24 cellular contexts compared by ENCODE assay signal in genomic region chr11:58902881-58903280, GRCh38. TPM values are rescaled to one million over a fixed set of nuclear protein-coding genes. Genes with fewer than 3 reads are reported as not detected.
"Had no signal": no experiment of that assay in that cellular context is flagged by ENCODE, and none has a peak within 500 bp of the region (broad histone marks: within the 10 kb centered on the region; RNA-seq: fewer than 3 reads in every experiment).

No MANE protein-coding gene starts in this region.

- H3K9me3 ChIP-seq: esophagus squamous epithelium, heart left ventricle, neutrophil, psoas muscle, stomach, thoracic aorta, transverse colon had no signal

- H3K9me3 Mint-ChIP-seq: effector memory CD8-positive, alpha-beta T cell; natural killer cell had no signal

- H3K4me1 Mint-ChIP-seq: natural killer cell had no signal

- H3K27ac Mint-ChIP-seq: dendritic cell treated with granulocyte-macrophage colony-stimulating factor and Interleukin-4, amounts not matched to agents 40 ng/mL and 50 ng/mL, for 4 days; effector memory CD8-positive, alpha-beta T cell; natural killer cell had no signal

- H3K4me3 ChIP-seq: esophagus squamous epithelium, heart left ventricle, psoas muscle, skin epidermis, stomach, thoracic aorta, transverse colon had no signal

- H3K27ac ChIP-seq: esophagus squamous epithelium, heart left ventricle, neutrophil, psoas muscle, skin epidermis, stomach, thoracic aorta, transverse colon had no signal

- DNase-seq: cerebellar nuclear complex; effector memory CD8-positive, alpha-beta T cell; esophagus squamous epithelium; foreskin melanocyte; heart left ventricle; hippocampal formation; kidney glomerular epithelial cell; natural killer cell; psoas muscle; retina; stimulated activated CD4-positive, alpha-beta T cell treated with anti-CD3 and anti-CD28 coated beads, Interleukin-2, amount 100 ng/mL, for 24 hours; stimulated activated naive CD4-positive, alpha-beta T cell; stomach; substantia nigra; transverse colon had no signal

- H3K36me3 Mint-ChIP-seq: natural killer cell had no signal

- H3K4me3 Mint-ChIP-seq: dendritic cell treated with granulocyte-macrophage colony-stimulating factor and Interleukin-4, amounts not matched to agents 40 ng/mL and 50 ng/mL, for 4 days; effector memory CD8-positive, alpha-beta T cell; natural killer cell had no signal

- H3K36me3 ChIP-seq: esophagus squamous epithelium, heart left ventricle, neutrophil, stomach, thoracic aorta, transverse colon had no signal

- ATAC-seq: effector memory CD8-positive, alpha-beta T cell; heart left ventricle; natural killer cell; psoas muscle; sciatic nerve had no signal

- H3K4me1 ChIP-seq: psoas muscle had no signal

RNA-seq across cellular contexts. Expression of gene GLYATL1, which starts 36.4 kb away (rescaled TPM):
- total RNA-seq: esophagus squamous epithelium, glomerular endothelial cell, mesenteric fat pad, natural killer cell, osteoblast, psoas muscle, sciatic nerve, thoracic aorta had no signal
- polyA plus RNA-seq: heart left ventricle, psoas muscle had no signal

RNA-seq across cellular contexts. Expression of gene GLYATL2, which starts 58.4 kb away (rescaled TPM):
- total RNA-seq: glomerular endothelial cell, mesenteric fat pad, natural killer cell, psoas muscle, thoracic aorta, transverse colon, ureter had no signal
- polyA plus RNA-seq: psoas muscle had no signal
